ENCODE assay signal across 8 cellular contexts in genomic region chr12:58804749-58805148, GRCh38.
DNase-seq lines count a peak whose midpoint lies in the region; ATAC-seq and TF ChIP-seq lines count a peak whose summit lies in the region.

No MANE protein-coding gene starts in this region.

- ATAC-seq in GM18868 (IDR thresholded peaks at IDR 0.05; ENCODE audit: unreplicated experiment): peak; percentile 90
- ATAC-seq in HG03342 (IDR thresholded peaks at IDR 0.05; ENCODE audit: unreplicated experiment): peak; percentile 90

- no peaks in the 10 kb centered on the region for H3K27me3 ChIP-seq in brain microvascular endothelial cell (replicated peaks)

- no peaks in the 10 kb centered on the region for H3K36me3 ChIP-seq in brain microvascular endothelial cell (replicated peaks)

- peak; percentile 61 for TF ChIP-seq CTCF in brain microvascular endothelial cell (IDR thresholded peaks at IDR 0.05; ENCODE audit: low read depth, low read length, missing control alignments)

- no peak overlapping the region for H3K27ac ChIP-seq in brain microvascular endothelial cell

- in situ Hi-C loops in ACHN (cut with HindIII; ENCODE audit: low pct_ligation_motif_present, low pct_unique_long_range_greater_than_20kb, low sequenced_read_pairs): no loop called here
- in situ Hi-C loops in brain microvascular endothelial cell (cut with HindIII; ENCODE audit: low pct_ligation_motif_present, low sequenced_read_pairs): no loop called here

- no peak overlapping the region for H3K4me3 ChIP-seq in brain microvascular endothelial cell (ENCODE audit: low read depth, low read length)

- peak; percentile 25 for DNase-seq in ACHN
- DNase-seq in brain microvascular endothelial cell: no peak
- DNase-seq in nucleus accumbens (lab: John Stamatoyannopoulos, UW): no peak
- no peak for DNase-seq in inferior parietal cortex (ENCODE audit: extremely low spot score)
- no peak for DNase-seq in COLO668 (lab: John Stamatoyannopoulos, UW; ENCODE audit: unreplicated experiment)
- DNase-seq in activated CD4-positive, alpha-beta T cell treated with anti-CD3 and anti-CD28 coated beads, Interleukin-2, amount 50 U/mL, for 4 hours: no peak
